Comparison of ENCODE assay signal across 1 cellular context in the genomic region with DNA sequence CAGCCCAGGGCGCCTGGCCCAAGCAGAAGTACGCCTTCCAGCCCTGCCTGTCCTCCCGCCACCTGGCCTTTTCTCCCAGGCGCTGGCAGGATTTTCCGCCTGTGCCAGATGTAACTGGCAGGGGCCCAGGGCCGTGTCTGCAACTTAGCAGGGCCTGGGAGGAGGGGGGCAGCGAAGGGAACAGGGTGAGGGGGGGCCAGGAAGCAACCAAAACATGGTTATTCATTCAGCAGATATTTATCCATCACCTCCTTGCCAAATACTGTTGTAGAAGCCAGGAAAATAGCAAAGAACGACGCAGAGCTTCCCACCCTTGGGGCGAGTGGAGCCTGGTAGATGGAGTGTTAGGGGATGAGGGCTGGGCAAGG.
TF ChIP-seq lines count a peak whose summit lies in the region.

No MANE protein-coding gene starts in this region.

TF ChIP-seq in HEK293, 187 proteins besides CTCF, POLR2A, EP300 and RAD21 (continued from another document):
- TF ChIP-seq, protein P1, sequence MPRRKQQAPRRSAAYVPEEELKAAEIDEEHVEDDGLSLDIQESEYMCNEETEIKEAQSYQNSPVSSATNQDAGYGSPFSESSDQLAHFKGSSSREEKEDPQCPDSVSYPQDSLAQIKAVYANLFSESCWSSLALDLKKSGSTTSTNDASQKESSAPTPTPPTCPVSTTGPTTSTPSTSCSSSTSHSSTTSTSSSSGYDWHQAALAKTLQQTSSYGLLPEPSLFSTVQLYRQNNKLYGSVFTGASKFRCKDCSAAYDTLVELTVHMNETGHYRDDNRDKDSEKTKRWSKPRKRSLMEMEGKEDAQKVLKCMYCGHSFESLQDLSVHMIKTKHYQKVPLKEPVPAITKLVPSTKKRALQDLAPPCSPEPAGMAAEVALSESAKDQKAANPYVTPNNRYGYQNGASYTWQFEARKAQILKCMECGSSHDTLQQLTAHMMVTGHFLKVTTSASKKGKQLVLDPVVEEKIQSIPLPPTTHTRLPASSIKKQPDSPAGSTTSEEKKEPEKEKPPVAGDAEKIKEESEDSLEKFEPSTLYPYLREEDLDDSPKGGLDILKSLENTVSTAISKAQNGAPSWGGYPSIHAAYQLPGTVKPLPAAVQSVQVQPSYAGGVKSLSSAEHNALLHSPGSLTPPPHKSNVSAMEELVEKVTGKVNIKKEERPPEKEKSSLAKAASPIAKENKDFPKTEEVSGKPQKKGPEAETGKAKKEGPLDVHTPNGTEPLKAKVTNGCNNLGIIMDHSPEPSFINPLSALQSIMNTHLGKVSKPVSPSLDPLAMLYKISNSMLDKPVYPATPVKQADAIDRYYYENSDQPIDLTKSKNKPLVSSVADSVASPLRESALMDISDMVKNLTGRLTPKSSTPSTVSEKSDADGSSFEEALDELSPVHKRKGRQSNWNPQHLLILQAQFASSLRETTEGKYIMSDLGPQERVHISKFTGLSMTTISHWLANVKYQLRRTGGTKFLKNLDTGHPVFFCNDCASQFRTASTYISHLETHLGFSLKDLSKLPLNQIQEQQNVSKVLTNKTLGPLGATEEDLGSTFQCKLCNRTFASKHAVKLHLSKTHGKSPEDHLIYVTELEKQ (tag by site-specific recombination; IDR thresholded peaks at IDR 0.05; ENCODE audit: borderline replicate concordance), result no peak
- TF ChIP-seq ZBTB8A (tag by site-specific recombination; IDR thresholded peaks at IDR 0.05) (no peak), ZNF169 (tag by site-specific recombination; IDR thresholded peaks at IDR 0.05) (no peak), ZNF555 (tag by site-specific recombination; conservative IDR thresholded peaks at IDR 0.05) (no peak), ZNF19 (tag by site-specific recombination; IDR thresholded peaks at IDR 0.05; ENCODE audit: low read depth) (no peak), ZNF266 (tag by site-specific recombination; IDR thresholded peaks at IDR 0.05; ENCODE audit: low read depth) (no peak), ZBTB44 (tag by site-specific recombination; IDR thresholded peaks at IDR 0.05) (0 out of 2 replicates have a peak, but pooled peaks have one; percentile 30), ZNF514 (tag by site-specific recombination; IDR thresholded peaks at IDR 0.05) (no peak), ZNF10 (tag by site-specific recombination; IDR thresholded peaks at IDR 0.05) (0 out of 2 replicates have a peak, but pooled peaks have one; percentile 54), ZNF561 (tag by site-specific recombination; IDR thresholded peaks at IDR 0.05; ENCODE audit: borderline replicate concordance) (no peak), ZBTB17 (tag by site-specific recombination; IDR thresholded peaks at IDR 0.05) (no peak; the same call in 1 of the 2 replicates), ZNF146 (tag by site-specific recombination; IDR thresholded peaks at IDR 0.05) (no peak), ZXDB (tag by site-specific recombination; IDR thresholded peaks at IDR 0.05) (0 out of 2 replicates have a peak, but pooled peaks have one; percentile 13), FEZF1 (tag by site-specific recombination; IDR thresholded peaks at IDR 0.05) (peak; percentile 43; the same call in 1 of the 2 replicates)
- TF ChIP-seq, protein P2, sequence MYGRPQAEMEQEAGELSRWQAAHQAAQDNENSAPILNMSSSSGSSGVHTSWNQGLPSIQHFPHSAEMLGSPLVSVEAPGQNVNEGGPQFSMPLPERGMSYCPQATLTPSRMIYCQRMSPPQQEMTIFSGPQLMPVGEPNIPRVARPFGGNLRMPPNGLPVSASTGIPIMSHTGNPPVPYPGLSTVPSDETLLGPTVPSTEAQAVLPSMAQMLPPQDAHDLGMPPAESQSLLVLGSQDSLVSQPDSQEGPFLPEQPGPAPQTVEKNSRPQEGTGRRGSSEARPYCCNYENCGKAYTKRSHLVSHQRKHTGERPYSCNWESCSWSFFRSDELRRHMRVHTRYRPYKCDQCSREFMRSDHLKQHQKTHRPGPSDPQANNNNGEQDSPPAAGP (tag by site-specific recombination; IDR thresholded peaks at IDR 0.05), result no peak
- TF ChIP-seq, protein P3, sequence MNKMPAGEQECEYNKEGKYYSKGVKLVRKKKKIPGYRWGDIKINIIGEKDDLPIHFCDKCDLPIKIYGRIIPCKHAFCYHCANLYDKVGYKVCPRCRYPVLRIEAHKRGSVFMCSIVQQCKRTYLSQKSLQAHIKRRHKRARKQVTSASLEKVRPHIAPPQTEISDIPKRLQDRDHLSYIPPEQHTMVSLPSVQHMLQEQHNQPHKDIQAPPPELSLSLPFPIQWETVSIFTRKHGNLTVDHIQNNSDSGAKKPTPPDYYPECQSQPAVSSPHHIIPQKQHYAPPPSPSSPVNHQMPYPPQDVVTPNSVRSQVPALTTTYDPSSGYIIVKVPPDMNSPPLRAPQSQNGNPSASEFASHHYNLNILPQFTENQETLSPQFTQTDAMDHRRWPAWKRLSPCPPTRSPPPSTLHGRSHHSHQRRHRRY (tag by site-specific recombination; IDR thresholded peaks at IDR 0.05), result no peak
